In the genomic region with DNA sequence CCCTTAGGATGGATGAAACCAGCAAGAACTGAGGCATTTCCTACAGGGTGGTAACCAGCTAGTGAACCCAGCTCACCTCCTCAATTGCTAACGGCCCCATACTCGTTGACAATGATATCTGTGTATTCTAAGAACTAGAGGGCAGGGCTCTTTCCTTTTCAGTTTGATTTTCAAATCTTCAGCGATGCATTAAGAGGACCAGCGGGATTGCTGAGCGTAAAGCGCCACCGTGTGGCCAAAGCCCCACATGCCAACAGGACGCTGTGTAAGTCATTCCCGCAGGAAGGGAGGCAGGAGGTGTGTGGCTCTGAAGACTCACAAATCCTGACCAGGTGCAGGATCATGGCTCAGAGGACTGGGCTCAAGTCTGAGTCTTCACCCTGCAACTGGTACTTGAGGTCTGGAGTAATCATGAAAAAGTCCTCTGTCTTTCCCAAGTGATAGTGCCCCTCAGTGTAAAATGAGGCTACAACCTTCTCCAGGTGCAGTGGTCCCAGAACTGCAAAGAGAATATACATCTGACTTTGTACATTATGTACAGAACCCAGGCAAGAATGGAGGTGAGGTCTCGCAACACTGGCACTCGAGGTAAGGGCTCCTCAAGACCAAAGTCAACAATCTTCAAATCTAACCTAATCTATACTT, we compare ENCODE assay signal across 8 cellular contexts. TPM values are rescaled to one million over a fixed set of nuclear protein-coding genes. Genes with fewer than 3 reads are reported as not detected.
A peak's percentile ranks its signal among the peaks of the same experiment; 100 is the strongest.
DNase-seq lines count a peak whose midpoint lies in the region; ATAC-seq and TF ChIP-seq lines count a peak whose summit lies in the region.

No MANE protein-coding gene starts in this region.

- no peaks in the 10 kb centered on the region for H3K9me3 Mint-ChIP-seq in CD8-positive, alpha-beta T cell
- peaks cover 12% of the 10 kb centered on the region for H3K9me3 Mint-ChIP-seq in endodermal cell

- H3K27ac Mint-ChIP-seq in CD8-positive, alpha-beta T cell: no peak overlapping the region
- no peak overlapping the region for H3K27ac Mint-ChIP-seq in endodermal cell

- peaks cover 7% of the 10 kb centered on the region for H3K4me1 Mint-ChIP-seq in CD8-positive, alpha-beta T cell (ENCODE audit: low read depth)
- H3K4me1 Mint-ChIP-seq in endodermal cell: peaks cover 6% of the 10 kb centered on the region

- TF ChIP-seq CTCF in CD8-positive, alpha-beta T cell (IDR thresholded peaks at IDR 0.05): peak; percentile 94
- peak; percentile 98 for TF ChIP-seq CTCF in endodermal cell (conservative IDR thresholded peaks at IDR 0.05)

- H3K27ac ChIP-seq in CD8-positive, alpha-beta T cell (ENCODE audit: low read depth, low read length): no peak overlapping the region
- no peak overlapping the region for H3K27ac ChIP-seq in endodermal cell (ENCODE audit: low read depth, low read length)

- no peak overlapping the region for H3K9ac ChIP-seq in endodermal cell (ENCODE audit: extremely low read depth, low read length, poor library complexity, severe bottlenecking)

- H3K27me3 ChIP-seq in CD8-positive, alpha-beta T cell (ENCODE audit: insufficient read depth, low read length): no peaks in the 10 kb centered on the region
- no peaks in the 10 kb centered on the region for H3K27me3 ChIP-seq in endodermal cell (ENCODE audit: control insufficient read depth, insufficient read depth, low read length, poor library complexity, severe bottlenecking)

- CTCF ChIA-PET in CD8-positive, alpha-beta T cell (lab: Charles Lee): interaction anchor here (0.7 to 2.1 kb wide), 19 partner anchors 8 to 1389 kb away, joined by 3 to 21 read pairs (median 4); a partner anchor contains a TSS

- H3K27me3 Mint-ChIP-seq in CD8-positive, alpha-beta T cell (ENCODE audit: low read depth): peaks cover 20% of the 10 kb centered on the region
- H3K27me3 Mint-ChIP-seq in endodermal cell (ENCODE audit: insufficient read depth): peaks cover 11% of the 10 kb centered on the region

- peak; percentile 42 to 84 (median 70) for DNase-seq in CD8-positive, alpha-beta T cell
- DNase-seq in HPDE6-E6E7 (ENCODE audit: extremely low spot score) (peak; percentile 4), NOMO-1 (lab: John Stamatoyannopoulos, UW; ENCODE audit: unreplicated experiment in 2 of 2) (peak; percentile 64 to 67), endodermal cell (peak; percentile 96), midbrain (lab: John Stamatoyannopoulos, UW) (peak; percentile 86)
- DNase-seq in activated CD8-positive, alpha-beta memory T cell treated with anti-CD3 and anti-CD28 coated beads for 24 hours: peak; percentile 89
- DNase-seq in stimulated activated CD8-positive, alpha-beta memory T cell treated with anti-CD3 and anti-CD28 coated beads, Interleukin-4, amount 100 ng/mL, for 24 hours (ENCODE audit: low read depth): peak; percentile 62

- POLR2A ChIA-PET in CD8-positive, alpha-beta T cell (lab: Charles Lee): no interaction called here

- intact Hi-C loops in CD8-positive, alpha-beta T cell (cut with DNase I, micrococcal nuclease): loop anchor here (1.0 to 5.0 kb wide), 6 partner anchors 158 to 1401 kb away; no protein-coding TSS in a partner anchor

- ATAC-seq in CD8-positive, alpha-beta T cell: peak; percentile 90
- peak; percentile 74 for ATAC-seq in GM19452 (IDR thresholded peaks at IDR 0.05; ENCODE audit: unreplicated experiment)

- WGBS in endodermal cell (ENCODE audit: insufficient coverage in 1 of 2, insufficient read length in 1 of 2), 2 experiments: 3 to 8% methylated on average over 6 to 10 of the region's 11 CpGs

- H3K4me3 Mint-ChIP-seq in CD8-positive, alpha-beta T cell: no peak overlapping the region
- no peak overlapping the region for H3K4me3 Mint-ChIP-seq in endodermal cell

- H3K36me3 Mint-ChIP-seq in CD8-positive, alpha-beta T cell: no peaks in the 10 kb centered on the region
- no peaks in the 10 kb centered on the region for H3K36me3 Mint-ChIP-seq in endodermal cell (ENCODE audit: low read depth)

- H3K36me3 ChIP-seq in CD8-positive, alpha-beta T cell (ENCODE audit: insufficient read depth, low read length): no peaks in the 10 kb centered on the region
- no peaks in the 10 kb centered on the region for H3K36me3 ChIP-seq in endodermal cell (ENCODE audit: control insufficient read depth, insufficient read depth, low read length)

- no peaks in the 10 kb centered on the region for H3K9me3 ChIP-seq in CD8-positive, alpha-beta T cell (ENCODE audit: low read length)
- no peaks in the 10 kb centered on the region for H3K9me3 ChIP-seq in endodermal cell (ENCODE audit: control insufficient read depth, low read length)

- no peak overlapping the region for H3K4me3 ChIP-seq in CD8-positive, alpha-beta T cell (ENCODE audit: low read depth, low read length)
- H3K4me3 ChIP-seq in endodermal cell (ENCODE audit: low read length): no peak overlapping the region

- peaks cover 6% of the 10 kb centered on the region for H3K4me1 ChIP-seq in CD8-positive, alpha-beta T cell (ENCODE audit: insufficient read depth, low read length)
- H3K4me1 ChIP-seq in endodermal cell (ENCODE audit: control insufficient read depth, insufficient read depth, low read length): no peaks in the 10 kb centered on the region

RNA-seq across cellular contexts. Expression of a gene that starts 40.9 kb away (rescaled TPM):
- not detected for total RNA-seq in CD8-positive, alpha-beta T cell
- 10 to 100 TPM; 19.0 to 27.7 TPM for total RNA-seq in endodermal cell
- polyA plus RNA-seq in endodermal cell (2013, experiment 1 of 2): 1.6 TPM
- polyA plus RNA-seq in endodermal cell (2013, experiment 2 of 2): 2.4 TPM

Comparison
In these comparisons a context has a peak if more than half of its experiments do, and no peak if none do; other contexts are left out.
1. DNase-seq: peak in every context shown above with its lines; median percentile 96 in endodermal cell; 89 in activated CD8-positive, alpha-beta memory T cell treated with anti-CD3 and anti-CD28 coated beads for 24 hours; 86 in midbrain; 70 in CD8-positive, alpha-beta T cell; 66 in NOMO-1; 62 in stimulated activated CD8-positive, alpha-beta memory T cell treated with anti-CD3 and anti-CD28 coated beads, Interleukin-4, amount 100 ng/mL, for 24 hours; 4 in HPDE6-E6E7.
2. RNA of a gene that starts 40.9 kb away (total RNA-seq): 19.0 to 27.7 TPM in endodermal cell; not detected in CD8-positive, alpha-beta T cell; every median in the first group is over 10 times any median in the second.